Comparison of ENCODE assay signal across 23 cellular contexts in the genomic region with DNA sequence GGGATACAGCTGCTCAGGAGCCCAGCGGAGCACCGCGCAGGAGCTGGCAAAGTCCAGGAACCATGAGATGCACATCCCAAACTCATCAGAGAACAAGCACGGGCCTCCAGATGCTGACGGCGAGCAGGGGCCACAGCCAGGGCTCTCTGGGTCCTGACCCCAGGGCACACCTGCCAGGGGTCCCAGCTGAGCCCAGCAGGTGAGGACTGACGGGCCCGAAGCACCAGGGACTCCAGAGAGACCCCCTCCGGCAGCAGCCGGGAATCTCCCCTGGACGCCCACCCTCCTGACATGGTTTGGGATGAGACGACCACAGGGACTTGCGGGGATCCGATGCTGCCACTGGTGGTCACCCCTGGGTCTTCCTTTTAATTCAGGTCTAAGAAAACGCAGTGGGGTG. TPM values are rescaled to one million over a fixed set of nuclear protein-coding genes. Genes with fewer than 3 reads are reported as not detected.
"Had no signal": no experiment of that assay in that cellular context is flagged by ENCODE, and none has a peak within 500 bp of the region (broad histone marks: within the 10 kb centered on the region; RNA-seq: fewer than 3 reads in every experiment).

No MANE protein-coding gene starts in this region.

- H3K27ac Mint-ChIP-seq: dendritic cell treated with granulocyte-macrophage colony-stimulating factor and Interleukin-4, amounts not matched to agents 40 ng/mL and 50 ng/mL, for 4 days; immature natural killer cell; type B pancreatic cell had no signal

- H3K9me3 ChIP-seq: pancreas, thyroid gland had no signal

- H3K4me3 ChIP-seq: esophagus squamous epithelium, gastroesophageal sphincter, pancreas, psoas muscle, suprapubic skin, thyroid gland had no signal

- H3K4me3 Mint-ChIP-seq: central memory CD8-positive, alpha-beta T cell; dendritic cell treated with granulocyte-macrophage colony-stimulating factor and Interleukin-4, amounts not matched to agents 40 ng/mL and 50 ng/mL, for 4 days; immature natural killer cell; naive B cell; type B pancreatic cell had no signal

- H3K4me1 ChIP-seq: esophagus squamous epithelium, gastroesophageal sphincter, pancreas, psoas muscle, suprapubic skin had no signal

- H3K27me3 ChIP-seq: pancreas, thyroid gland had no signal

- H3K27ac ChIP-seq: esophagus squamous epithelium, gastroesophageal sphincter, pancreas, psoas muscle, suprapubic skin, thyroid gland had no signal

- H3K9me3 Mint-ChIP-seq: central memory CD8-positive, alpha-beta T cell; type B pancreatic cell had no signal

- H3K36me3 ChIP-seq: esophagus squamous epithelium, gastroesophageal sphincter, pancreas, suprapubic skin, thyroid gland had no signal

- DNase-seq: esophagus squamous epithelium; foreskin fibroblast; immature natural killer cell; left colon; left ventricle myocardium superior; mesendoderm; naive B cell; psoas muscle; retina; small intestine; stimulated activated CD4-positive, alpha-beta T cell treated with anti-CD3 and anti-CD28 coated beads, Interleukin-2, amount 100 ng/mL, for 48 hours; stimulated activated naive CD8-positive, alpha-beta T cell treated with anti-CD3 and anti-CD28 coated beads, Interleukin-15, Interleukin-2, amounts not matched to agents 100 U/mL and 50 U/mL, for 24 hours; thyroid gland had no signal

- H3K36me3 Mint-ChIP-seq: immature natural killer cell, type B pancreatic cell had no signal

- ATAC-seq: gastroesophageal sphincter; left colon; left ventricle myocardium superior; pancreas; psoas muscle; stimulated activated naive CD8-positive, alpha-beta T cell treated with anti-CD3 and anti-CD28 coated beads, Interleukin-15, Interleukin-2, amounts not matched to agents 100 U/mL and 50 U/mL, for 24 hours had no signal

- H3K4me1 Mint-ChIP-seq: central memory CD8-positive, alpha-beta T cell; immature natural killer cell had no signal

RNA-seq across cellular contexts. Expression of a gene that starts 22.1 kb away (rescaled TPM):
- total RNA-seq: epithelial cell of proximal tubule, esophagus squamous epithelium, gastroesophageal sphincter, kidney epithelial cell, left colon, left ventricle myocardium superior, lung microvascular endothelial cell, pancreas, psoas muscle, suprapubic skin, thyroid gland had no signal
- polyA plus RNA-seq: immature natural killer cell, neural cell, pancreas, psoas muscle, small intestine had no signal

RNA-seq across cellular contexts. Expression of a gene that starts 23.4 kb away (rescaled TPM):
- total RNA-seq: epithelial cell of proximal tubule, esophagus squamous epithelium, gastroesophageal sphincter, kidney epithelial cell, left ventricle myocardium superior, lung microvascular endothelial cell, pancreas, psoas muscle, suprapubic skin, thyroid gland had no signal
- polyA plus RNA-seq: immature natural killer cell, neural cell, pancreas, psoas muscle had no signal

RNA-seq across cellular contexts. Expression of a gene that starts 49.2 kb away (rescaled TPM):
- total RNA-seq: epithelial cell of proximal tubule, kidney epithelial cell, lung microvascular endothelial cell, psoas muscle had no signal
- polyA plus RNA-seq: neural cell had no signal

RNA-seq across cellular contexts. Expression of a gene that starts 53.8 kb away (rescaled TPM):
- polyA plus RNA-seq: neural cell had no signal
